ENCODE assay signal across 9 cellular contexts in genomic region chr10:52997007-52997406, GRCh38.
"Had no signal": no experiment of that assay in that cellular context is flagged by ENCODE, and none has a peak within 500 bp of the region (broad histone marks: within the 10 kb centered on the region; RNA-seq: fewer than 3 reads in every experiment).

No MANE protein-coding gene starts in this region.

- H3K4me3 ChIP-seq: GM23248, HAP-1 had no signal

- H3K9me3 ChIP-seq: HAP-1 had no signal

- ATAC-seq: HCT116, HepG2 had no signal

- H3K9ac ChIP-seq: GM23248 had no signal

- H3K36me3 ChIP-seq: HAP-1 had no signal

- H3K4me1 ChIP-seq: HAP-1 had no signal

- H3K27ac ChIP-seq: GM23248, HL-60 had no signal

- H2AFZ ChIP-seq: GM23248 had no signal

- DNase-seq: GM23248, GOT3, H7, HFFc6, KBM-7 had no signal
